34 cellular contexts compared by ENCODE assay signal in the genomic region with DNA sequence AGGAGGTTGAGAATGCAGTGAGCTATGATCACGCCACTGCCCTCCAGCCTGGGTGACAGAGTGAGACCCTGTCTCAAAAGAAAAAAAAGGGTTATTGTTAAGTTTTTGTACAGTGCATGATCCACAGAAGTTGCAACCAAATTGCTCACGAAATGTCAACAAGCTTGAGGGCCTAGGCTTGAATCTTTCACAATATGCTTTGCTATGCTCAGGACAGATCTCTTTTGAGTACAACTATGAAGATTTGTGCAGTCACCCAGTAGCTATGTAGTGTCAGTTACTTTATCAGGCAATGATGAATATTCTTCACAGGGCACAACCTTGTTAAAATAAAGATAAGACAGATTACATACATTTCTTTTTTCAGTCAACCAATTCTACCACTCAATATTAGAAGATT.
"Had no signal": no experiment of that assay in that cellular context is flagged by ENCODE, and none has a peak within 500 bp of the region (broad histone marks: within the 10 kb centered on the region; RNA-seq: fewer than 3 reads in every experiment).

No MANE protein-coding gene starts in this region.

- H3K4me1 ChIP-seq: body of pancreas, colonic mucosa, esophagus muscularis mucosa had no signal

- H3K4me3 ChIP-seq: body of pancreas, cardiac muscle cell, colonic mucosa, esophagus muscularis mucosa had no signal

- H3K4me3 Mint-ChIP-seq: activated B cell treated with CpG ODN at 0.5 μM for 24 hours; activated CD8-positive, alpha-beta T cell treated with anti-CD3 and anti-CD28 coated beads for 36 hours; activated naive CD4-positive, alpha-beta T cell treated with anti-CD3 and anti-CD28 coated beads, Interleukin-2, amount 10 ng/mL, durations not matched to agents 7 days and 5 days; activated naive CD8-positive, alpha-beta T cell treated with anti-CD3 and anti-CD28 coated beads, Interleukin-2, amount 10 ng/mL, durations not matched to agents 7 days and 5 days; activated T-helper 1 cell treated with anti-CD3 and anti-CD28 coated beads, Interleukin-12 subunit alpha, Interleukin-12 subunit beta, Interleukin-2, Interleukin-4 antibody, amounts not matched to agents 30 ng/mL and 10 ng/mL and 1 ng/mL, durations not matched to agents 14 hours and 24 hours and 36 hours; T-helper 17 cell; T-helper 2 cell treated with Interferon-gamma antibody and Interleukin-4, amounts not matched to agents 5 μg/mL and 100 μg/mL, for 36 hours had no signal

- FAIRE-seq: endometrium, endothelial cell of umbilical vein, frontal cortex had no signal

- H3K27me3 Mint-ChIP-seq: activated B cell treated with CpG ODN at 0.5 μM for 24 hours; activated CD8-positive, alpha-beta T cell treated with anti-CD3 and anti-CD28 coated beads for 36 hours; activated naive CD4-positive, alpha-beta T cell treated with anti-CD3 and anti-CD28 coated beads, Interleukin-2, amount 10 ng/mL, durations not matched to agents 7 days and 5 days; activated naive CD8-positive, alpha-beta T cell treated with anti-CD3 and anti-CD28 coated beads, Interleukin-2, amount 10 ng/mL, durations not matched to agents 7 days and 5 days; T-helper 17 cell had no signal

- DNase-seq: activated B cell treated with CpG ODN at 0.5 μM for 24 hours; activated CD4-positive, alpha-beta T cell treated with anti-CD3 and anti-CD28 coated beads for 48 hours; activated CD4-positive, alpha-beta T cell treated with anti-CD3 and anti-CD28 coated beads, Interleukin-2, amount 50 U/mL, for 1 hour; activated CD4-positive, alpha-beta T cell treated with anti-CD3 and anti-CD28 coated beads, Interleukin-2, amount 50 U/mL, for 48 hours; activated CD8-positive, alpha-beta memory T cell treated with anti-CD3 and anti-CD28 coated beads for 24 hours; activated CD8-positive, alpha-beta T cell treated with anti-CD3 and anti-CD28 coated beads for 36 hours; activated effector memory CD4-positive, alpha-beta T cell treated with anti-CD3 and anti-CD28 coated beads, Interleukin-2, amount 50 U/mL, for 16 hours; activated naive CD4-positive, alpha-beta T cell; activated naive CD4-positive, alpha-beta T cell treated with anti-CD3 and anti-CD28 coated beads, Interleukin-2, amount 10 ng/mL, durations not matched to agents 7 days and 5 days; activated naive CD8-positive, alpha-beta T cell treated with anti-CD3 and anti-CD28 coated beads, Interleukin-2, amount 10 ng/mL, durations not matched to agents 7 days and 5 days; activated T-cell treated with anti-CD3 and anti-CD28 coated beads, Interleukin-2, amount 50 U/mL, for 48 hours; amygdala; aorta; body of pancreas; central memory CD4-positive, alpha-beta T cell; cerebellar nuclear complex; colonic mucosa; effector CD8-positive, alpha-beta T cell; erythroblast; head of caudate nucleus; T-helper 1 cell; T-helper 17 cell; T1000; WERI-Rb-1 had no signal

- H3K36me3 ChIP-seq: cardiac muscle cell, colonic mucosa, esophagus muscularis mucosa, WERI-Rb-1 had no signal

- H3K9me3 Mint-ChIP-seq: activated B cell treated with CpG ODN at 0.5 μM for 24 hours; activated CD8-positive, alpha-beta T cell treated with anti-CD3 and anti-CD28 coated beads for 36 hours; activated T-helper 2 cell treated with anti-CD3 and anti-CD28 coated beads, Interferon-gamma antibody, Interleukin-2, Interleukin-4, amounts not matched to agents 10 μg/mL and 5 μg/mL and 100 μg/mL, durations not matched to agents 14 hours and 24 hours and 36 hours; T-helper 2 cell treated with Interferon-gamma antibody and Interleukin-4, amounts not matched to agents 5 μg/mL and 100 μg/mL, for 36 hours had no signal

- H3K27me3 ChIP-seq: body of pancreas, cardiac muscle cell, colonic mucosa, esophagus muscularis mucosa had no signal

- H3K27ac ChIP-seq: body of pancreas, cardiac muscle cell, colonic mucosa, esophagus muscularis mucosa, WERI-Rb-1 had no signal

- H3K4me1 Mint-ChIP-seq: activated B cell treated with CpG ODN at 0.5 μM for 24 hours; activated naive CD4-positive, alpha-beta T cell treated with anti-CD3 and anti-CD28 coated beads, Interleukin-2, amount 10 ng/mL, durations not matched to agents 7 days and 5 days; T-helper 17 cell had no signal

- ATAC-seq: activated CD4-positive, CD25-positive, alpha-beta regulatory T cell treated with anti-CD3 and anti-CD28 coated beads, Interleukin-2, amount 50 U/mL, for 24 hours; activated CD8-positive, alpha-beta T cell treated with anti-CD3 and anti-CD28 coated beads for 36 hours; activated naive CD4-positive, alpha-beta T cell treated with anti-CD3 and anti-CD28 coated beads, Interleukin-2, amount 50 U/mL, for 72 hours; body of pancreas; T-helper 17 cell had no signal

- H3K9me3 ChIP-seq: body of pancreas, colonic mucosa, esophagus muscularis mucosa had no signal
